24 cellular contexts compared by ENCODE assay signal in the genomic region with DNA sequence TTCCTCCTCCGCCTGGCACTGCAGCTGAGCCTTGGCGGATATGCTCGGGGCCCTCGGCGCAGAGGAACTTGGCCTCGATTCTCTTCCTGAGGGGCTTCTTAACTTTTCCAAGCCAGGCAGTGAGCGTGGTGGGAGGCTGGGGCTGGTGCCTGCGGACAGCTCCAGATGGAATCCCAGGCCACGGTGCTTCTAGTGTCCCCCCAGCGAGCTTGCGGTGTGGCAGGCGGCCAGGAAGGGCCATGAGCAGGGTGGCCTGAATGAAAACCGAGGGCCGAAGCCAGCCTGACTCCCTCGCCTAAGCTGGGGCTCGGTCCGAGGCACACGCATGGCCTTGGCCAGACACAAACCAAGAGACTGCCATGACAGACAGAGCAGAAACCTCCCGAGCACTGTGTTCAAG. TPM values are rescaled to one million over a fixed set of nuclear protein-coding genes. Genes with fewer than 3 reads are reported as not detected.
DNase-seq lines count a peak whose midpoint lies in the region; ATAC-seq, FAIRE-seq and TF ChIP-seq lines count a peak whose summit lies in the region.
"Had no signal": no experiment of that assay in that cellular context is flagged by ENCODE, and none has a peak within 500 bp of the region (broad histone marks: within the 10 kb centered on the region; RNA-seq: fewer than 3 reads in every experiment).

No MANE protein-coding gene starts in this region.

- H3K4me3 ChIP-seq in H1 (ENCODE audit: extremely low read depth in 1 of 4, insufficient read depth in 2 of 4, low read depth in 3 of 4, low read length in 4 of 4) (no peak overlapping the region), kidney (ENCODE audit: low read length in 2 of 2) (no peak overlapping the region), MG63 (no peak overlapping the region)
- H3K4me3 ChIP-seq: BLaER1, SK-N-MC, transverse colon had no signal

- H3K23me2 ChIP-seq in H1 (ENCODE audit: low read depth, low read length): no peaks in the 10 kb centered on the region

- POLR2A ChIA-PET in RWPE1 (lab: Yijun Ruan, JAX; ENCODE audit: low non-redundant PET) (no interaction called here), H1 (lab: Charles Lee; ENCODE audit: partially characterized antibody) (interaction anchor here (0.5 to 0.9 kb wide), 2 partner anchors 8 to 1585 kb away, joined by 3 read pairs; partner anchors contain the start of gene POMZP3)

- peak overlapping the region; percentile 65; the same call in 1 of the 2 replicates for H4K8ac ChIP-seq in H1 (ENCODE audit: extremely low read depth, insufficient read depth, low read length)

- H3K18ac ChIP-seq in H1 (ENCODE audit: extremely low read depth, low read length): no peak overlapping the region

- no peak overlapping the region for H3K56ac ChIP-seq in H1 (replicated peaks; ENCODE audit: insufficient read length, low read depth, low read length)

- H3K27ac ChIP-seq in RWPE1 (peak overlapping the region; percentile 29), H1 (ENCODE audit: low read depth, low read length) (no peak overlapping the region), kidney (ENCODE audit: low read depth in 2 of 2, low read length in 2 of 2) (no peak overlapping the region)
- H3K27ac ChIP-seq: BLaER1, neutrophil, SK-N-MC, transverse colon had no signal

- no peak overlapping the region for H2BK20ac ChIP-seq in H1 (ENCODE audit: low read length)

- peaks cover 2 to 12% of the 10 kb centered on the region in 2 experiments for H4K20me1 ChIP-seq in H1 (replicated peaks in 1 of 2; ENCODE audit: control insufficient read depth in 1 of 2, insufficient read depth in 2 of 2, low read length in 2 of 2)
- H4K20me1 ChIP-seq: BLaER1 had no signal

- no peak overlapping the region for H4K91ac ChIP-seq in H1 (replicated peaks; ENCODE audit: insufficient read length, low read length)

- FAIRE-seq in H1 (lab: Jason Lieb, UNC): no peak
- no peak for FAIRE-seq in kidney (lab: Jason Lieb, UNC)
- FAIRE-seq: H54, TTC549 had no signal

- no peaks in the 10 kb centered on the region for H3K9me3 ChIP-seq in H1 (ENCODE audit: insufficient read depth in 2 of 2, low read depth in 1 of 2, low read length in 1 of 2)
- no peaks in the 10 kb centered on the region for H3K9me3 ChIP-seq in kidney (ENCODE audit: control insufficient read depth in 1 of 2, low read length in 2 of 2)
- no peaks in the 10 kb centered on the region for H3K9me3 ChIP-seq in MG63
- H3K9me3 ChIP-seq: BLaER1, neutrophil, transverse colon had no signal

- no peak overlapping the region for H2AK5ac ChIP-seq in H1 (ENCODE audit: low read depth, low read length)

- no peak overlapping the region for H2BK5ac ChIP-seq in H1 (ENCODE audit: low read depth, low read length)

- no peaks in the 10 kb centered on the region; a peak in 1 of 7 replicates for H3K4me1 ChIP-seq in H1 (replicated peaks in 1 of 4; ENCODE audit: control insufficient read depth in 3 of 4, insufficient read depth in 4 of 4, low read length in 3 of 4)
- no peaks in the 10 kb centered on the region for H3K4me1 ChIP-seq in kidney (ENCODE audit: control insufficient read depth in 1 of 2, insufficient read depth in 1 of 2, low read depth in 1 of 2, low read length in 2 of 2)

- H3K4me2 ChIP-seq in H1 (ENCODE audit: insufficient read depth in 1 of 2, low read depth in 2 of 2, low read length in 2 of 2): no peak overlapping the region
- H3K4me2 ChIP-seq: BLaER1 had no signal

- CTCF ChIA-PET in RWPE1 (lab: Yijun Ruan, JAX) (no interaction called here), H1 (lab: Charles Lee; ENCODE audit: partially characterized antibody) (interaction anchor here (8.0 kb wide), 1 partner anchor 8 kb away, joined by 95 read pairs; no protein-coding TSS in a partner anchor)

- no peak overlapping the region for H3K4ac ChIP-seq in H1 (replicated peaks; ENCODE audit: insufficient read length, low read depth, low read length)

- no peak for TF ChIP-seq EP300 in H1 (IDR thresholded peaks at IDR 0.05; ENCODE audit: borderline replicate concordance in 1 of 2, low read depth in 2 of 2, low read length in 2 of 2)

- no peak overlapping the region for H3K23ac ChIP-seq in H1 (ENCODE audit: insufficient read length)

- peaks cover 2 to 11% (median 10%) of the 10 kb centered on the region in 4 experiments; a peak in 3 of 8 replicates for H3K36me3 ChIP-seq in H1 (ENCODE audit: control insufficient read depth in 2 of 4, insufficient read depth in 4 of 4, low read length in 3 of 4)
- peaks cover 0 to 6% of the 10 kb centered on the region in 2 donors for H3K36me3 ChIP-seq in kidney (ENCODE audit: control insufficient read depth in 1 of 2, insufficient read depth in 2 of 2, low read length in 2 of 2)
- peaks cover 7% of the 10 kb centered on the region for H3K36me3 ChIP-seq in MG63

- TF ChIP-seq CTCF in RWPE1 (conservative IDR thresholded peaks at IDR 0.05; ENCODE audit: low read depth): no peak
- no peak for TF ChIP-seq CTCF in H1 (IDR thresholded peaks at IDR 0.05; ENCODE audit: control extremely low read depth in 1 of 3, insufficient read depth in 1 of 3, low read depth in 1 of 3, low read length in 3 of 3)
- TF ChIP-seq CTCF in kidney (IDR thresholded peaks at IDR 0.05; ENCODE audit: borderline replicate concordance, extremely low read depth, insufficient read depth): no peak

- no peak for ATAC-seq in HG03159 (IDR thresholded peaks at IDR 0.05; ENCODE audit: unreplicated experiment)
- ATAC-seq: activated CD4-positive, CD25-positive, alpha-beta regulatory T cell treated with anti-CD3 and anti-CD28 coated beads, Interleukin-2, amount 50 U/mL, for 24 hours; activated CD8-positive, alpha-beta T cell treated with anti-CD3 and anti-CD28 coated beads for 36 hours had no signal

- intact Hi-C loops in kidney (cut with DNase I): no loop called here
- intact Hi-C loops in posterior vena cava (cut with DNase I): no loop called here

- no peak overlapping the region for H2AFZ ChIP-seq in H1 (ENCODE audit: low read length)

- no peak for DNase-seq in RWPE1 (ENCODE audit: low spot score)
- no peak for DNase-seq in H1 (ENCODE audit: low read depth in 1 of 2, low spot score in 2 of 2)
- peak; percentile 83 for DNase-seq in kidney
- peak; percentile 90 for DNase-seq in posterior vena cava (ENCODE audit: low spot score)
- DNase-seq in MG63: no peak
- no peak for DNase-seq in NOMO-1 (lab: John Stamatoyannopoulos, UW; ENCODE audit: unreplicated experiment in 2 of 2)
- no peak for DNase-seq in activated naive CD4-positive, alpha-beta T cell treated with anti-CD3 and anti-CD28 coated beads, Interleukin-2, amount 50 U/mL, for 16 hours
- DNase-seq: activated CD8-positive, alpha-beta T cell treated with anti-CD3 and anti-CD28 coated beads for 36 hours; activated naive CD8-positive, alpha-beta T cell treated with anti-CD3 and anti-CD28 coated beads for 36 hours; cerebellar nuclear complex; left cardiac atrium; NCI-H2081 treated with DMSO at 0.1 percent for 48 hours; NCI-H345; NCI-H748 treated with DMSO at 0.1 percent for 48 hours; RPMI8226; stimulated activated naive CD4-positive, alpha-beta T cell treated with Interleukin-2 at 50 U/mL for 16 hours; transverse colon had no signal

- 93% methylated on average over 19 of the region's 19 CpGs; no CpG with 5 or more reads in 1 of the 2 experiments for WGBS in H1 (ENCODE audit: extremely low coverage in 1 of 2, insufficient coverage in 1 of 2, insufficient read length in 1 of 2, insufficient replicate concordance in 2 of 2, low coverage in 1 of 2, low lambda C conversion rate in 2 of 2, missing lambda C conversion rate in 1 of 2), 2 experiments

- no peak for TF ChIP-seq POLR2A in H1 (IDR thresholded peaks at IDR 0.05; ENCODE audit: control extremely low read depth in 1 of 2, low read depth in 2 of 2, low read length in 2 of 2)

- no peak overlapping the region for H2BK15ac ChIP-seq in H1 (ENCODE audit: low read length)

- H3K79me1 ChIP-seq in H1 (ENCODE audit: low read depth, low read length): peaks cover 2% of the 10 kb centered on the region; the same call in 1 of the 2 replicates

- H2BK120ac ChIP-seq in H1 (replicated peaks; ENCODE audit: low read depth, low read length): no peak overlapping the region

- H3K27me3 ChIP-seq in H1 (replicated peaks in 1 of 4; ENCODE audit: control insufficient read depth in 3 of 4, extremely low read depth in 1 of 4, insufficient read depth in 3 of 4, low read length in 3 of 4): no peaks in the 10 kb centered on the region
- H3K27me3 ChIP-seq in MG63: no peaks in the 10 kb centered on the region
- H3K27me3 ChIP-seq: BLaER1, neutrophil, transverse colon had no signal

- H2BK12ac ChIP-seq in H1 (ENCODE audit: low read depth, low read length): no peak overlapping the region

- no peaks in the 10 kb centered on the region for H3K79me2 ChIP-seq in H1 (ENCODE audit: control insufficient read depth in 1 of 2, insufficient read depth in 2 of 2, low read length in 2 of 2)

- no peak overlapping the region for H4K5ac ChIP-seq in H1 (ENCODE audit: insufficient read length, low read depth, low read length)

- no peak overlapping the region for H3K14ac ChIP-seq in H1 (ENCODE audit: insufficient read length)

- H3K9ac ChIP-seq in H1 (replicated peaks in 1 of 4; ENCODE audit: extremely low read depth in 1 of 4, low read depth in 3 of 4, low read length in 3 of 4) (no peak overlapping the region), kidney (ENCODE audit: low read length in 2 of 2) (no peak overlapping the region)
- H3K9ac ChIP-seq: BLaER1 had no signal

- no peak for TF ChIP-seq RAD21 in H1 (IDR thresholded peaks at IDR 0.05 in 1 of 2, conservative IDR thresholded peaks at IDR 0.05 in 1 of 2; ENCODE audit: low read depth in 2 of 2, low read length in 2 of 2)

RNA-seq across cellular contexts. Expression of gene RCC1L, which starts 31.3 kb away (rescaled TPM):
- 48.5 and 49.5 TPM in 2 replicates for total RNA-seq in H1 (2021; fragmentation: NEBNext Ultra II Directional; extraction: Animal tissue kit (Norgen Biotek cat#: 25700))
- polyA plus RNA-seq in H1 (2011; rRNA removed) (31.8 and 40.1 TPM in 2 replicates), kidney (ENCODE audit: insufficient read depth, low read depth, low replicate concordance) (52.3 TPM)
- 47.5 TPM for polyA plus RNA-seq in H1 (2011; cell fraction: cytosol; rRNA removed)
- polyA plus RNA-seq in H1 (2011; cell fraction: nucleus; rRNA removed): 36.4 TPM
- 54.6 to 57.3 TPM (median 55.6 TPM) in 4 replicates for polyA plus RNA-seq in H1 (2012, experiment 1 of 2)
- polyA plus RNA-seq in H1 (2012, experiment 2 of 2): 52.1 TPM
- 20.0 TPM for polyA plus RNA-seq in H1 (2013, experiment 1 of 2)
- 20.3 TPM for polyA plus RNA-seq in H1 (2013, experiment 2 of 2)
- polyA minus RNA-seq in H1 (2011; rRNA and poly(A)+ RNA removed): 26.3 and 35.7 TPM in 2 replicates
- 18.6 TPM for polyA minus RNA-seq in H1 (2011; cell fraction: cytosol; rRNA and poly(A)+ RNA removed)
- polyA minus RNA-seq in H1 (2011; cell fraction: nucleus; rRNA and poly(A)+ RNA removed): 17.7 TPM
- total RNA-seq in kidney (37.0 TPM), posterior vena cava (10 to 100 TPM; 24.7 to 28.3 TPM)
- total RNA-seq in MG63 (2014; rRNA removed; shearing (Covaris generic); ENCODE audit: low replicate concordance): 50.2 and 60.8 TPM in 2 replicates

RNA-seq across cellular contexts. Expression of gene GTF2IRD2B, which starts 50.1 kb away (rescaled TPM):
- 7.9 and 8.0 TPM in 2 replicates for total RNA-seq in H1 (2021; fragmentation: NEBNext Ultra II Directional; extraction: Animal tissue kit (Norgen Biotek cat#: 25700))
- polyA plus RNA-seq in H1 (2011; rRNA removed) (4.1 and 6.8 TPM in 2 replicates), kidney (ENCODE audit: insufficient read depth, low read depth, low replicate concordance) (17.5 TPM)
- polyA plus RNA-seq in H1 (2011; cell fraction: cytosol; rRNA removed): 9.4 TPM
- 5.9 TPM for polyA plus RNA-seq in H1 (2011; cell fraction: nucleus; rRNA removed)
- 5.9 to 9.6 TPM (median 8.0 TPM) in 4 replicates for polyA plus RNA-seq in H1 (2012, experiment 1 of 2)
- polyA plus RNA-seq in H1 (2012, experiment 2 of 2): 4.1 TPM
- 4.2 TPM for polyA plus RNA-seq in H1 (2013, experiment 1 of 2)
- polyA plus RNA-seq in H1 (2013, experiment 2 of 2): 3.9 TPM
- polyA minus RNA-seq in H1 (2011; rRNA and poly(A)+ RNA removed): 5.1 and 6.7 TPM in 2 replicates
- 7.9 TPM for polyA minus RNA-seq in H1 (2011; cell fraction: cytosol; rRNA and poly(A)+ RNA removed)
- polyA minus RNA-seq in H1 (2011; cell fraction: nucleus; rRNA and poly(A)+ RNA removed): 11.0 TPM
- total RNA-seq in kidney (59.9 TPM), posterior vena cava (10 to 100 TPM; 33.3 to 33.9 TPM)
- total RNA-seq in MG63 (2014; rRNA removed; shearing (Covaris generic); ENCODE audit: low replicate concordance): 1.6 and 11.2 TPM in 2 replicates

Comparison
In these comparisons a context has a peak if more than half of its experiments do, and no peak if none do; other contexts are left out.
1. DNase-seq: peak in kidney (single experiment) and posterior vena cava (single experiment); none in RWPE1 (single experiment), H1 (0 of 2), MG63 (single experiment), NOMO-1 (0 of 2) and activated naive CD4-positive, alpha-beta T cell treated with anti-CD3 and anti-CD28 coated beads, Interleukin-2, amount 50 U/mL, for 16 hours (single experiment).